ENCODE assay signal across 22 cellular contexts in genomic region chr5:57831942-57832341, GRCh38.
DNase-seq lines count a peak whose midpoint lies in the region; ATAC-seq and TF ChIP-seq lines count a peak whose summit lies in the region.
"Had no signal": no experiment of that assay in that cellular context is flagged by ENCODE, and none has a peak within 500 bp of the region (broad histone marks: within the 10 kb centered on the region; RNA-seq: fewer than 3 reads in every experiment).

No MANE protein-coding gene starts in this region.

- peak; percentile 73 for DNase-seq in ELR (ENCODE audit: low read depth)
- DNase-seq in NCI-H226: peak; percentile 76
- no peak for DNase-seq in epithelial cell of prostate (ENCODE audit: low read depth, low spot score)
- no peak for DNase-seq in nephron progenitor cell
- DNase-seq in globus pallidus (ENCODE audit: low spot score): no peak
- DNase-seq in stimulated activated CD4-positive, alpha-beta T cell treated with anti-CD3 and anti-CD28 coated beads, Interleukin-1b, Interleukin-23, amount 100 ng/mL, for 48 hours: no peak
- DNase-seq: CD4-positive, CD25-positive, alpha-beta regulatory T cell; GDM1; KBM-7; MM.1S; NCI-H1694; NCI-H2029 treated with DMSO at 0.1 percent for 48 hours; NCI-H2227 treated with DMSO at 0.1 percent for 48 hours; NCI-H510A; NCI-H69; Peyer's patch; SIG-M5 had no signal

- peaks cover 3% of the 10 kb centered on the region for H3K27me3 Mint-ChIP-seq in nephron progenitor cell (ENCODE audit: low read depth, poor library complexity)
- no peaks in the 10 kb centered on the region for H3K27me3 Mint-ChIP-seq in stimulated activated memory B cell treated with anti-CD40 and anti-IgM and Interleukin-4, amounts not matched to agents 10 μg/mL and 1 μg/mL and 100 μg/mL, for 72 hours
- H3K27me3 Mint-ChIP-seq: CD4-positive, CD25-positive, alpha-beta regulatory T cell had no signal

- peak overlapping the region; percentile 93 for H3K27ac ChIP-seq in epithelial cell of prostate
- H3K27ac ChIP-seq: BLaER1, Peyer's patch, SK-N-MC had no signal

- peaks cover 17% of the 10 kb centered on the region for H3K9me3 Mint-ChIP-seq in nephron progenitor cell
- H3K9me3 Mint-ChIP-seq in stimulated activated memory B cell treated with anti-CD40 and anti-IgM and Interleukin-4, amounts not matched to agents 10 μg/mL and 1 μg/mL and 100 μg/mL, for 72 hours: no peaks in the 10 kb centered on the region

- ATAC-seq in HG03439 (IDR thresholded peaks at IDR 0.05; ENCODE audit: unreplicated experiment): no peak
- ATAC-seq in stimulated activated memory B cell treated with anti-CD40 and anti-IgM and Interleukin-4, amounts not matched to agents 10 μg/mL and 1 μg/mL and 100 μg/mL, for 72 hours: no peak
- ATAC-seq: GM12878 had no signal

- no peak overlapping the region for H3K4me3 Mint-ChIP-seq in nephron progenitor cell
- no peak overlapping the region for H3K4me3 Mint-ChIP-seq in stimulated activated memory B cell treated with anti-CD40 and anti-IgM and Interleukin-4, amounts not matched to agents 10 μg/mL and 1 μg/mL and 100 μg/mL, for 72 hours
- H3K4me3 Mint-ChIP-seq: CD4-positive, CD25-positive, alpha-beta regulatory T cell had no signal

- H3K4me1 Mint-ChIP-seq in nephron progenitor cell: peaks cover 13% of the 10 kb centered on the region
- no peaks in the 10 kb centered on the region for H3K4me1 Mint-ChIP-seq in stimulated activated memory B cell treated with anti-CD40 and anti-IgM and Interleukin-4, amounts not matched to agents 10 μg/mL and 1 μg/mL and 100 μg/mL, for 72 hours
- H3K4me1 Mint-ChIP-seq: CD4-positive, CD25-positive, alpha-beta regulatory T cell had no signal

- peak overlapping the region; percentile 91 for H3K27ac Mint-ChIP-seq in nephron progenitor cell
- H3K27ac Mint-ChIP-seq in stimulated activated memory B cell treated with anti-CD40 and anti-IgM and Interleukin-4, amounts not matched to agents 10 μg/mL and 1 μg/mL and 100 μg/mL, for 72 hours: no peak overlapping the region
- H3K27ac Mint-ChIP-seq: CD4-positive, CD25-positive, alpha-beta regulatory T cell had no signal

- no peak for TF ChIP-seq CTCF in nephron progenitor cell (IDR thresholded peaks at IDR 0.05)

- H3K36me3 Mint-ChIP-seq in nephron progenitor cell (ENCODE audit: low read depth): peaks cover 7% of the 10 kb centered on the region
- H3K36me3 Mint-ChIP-seq in stimulated activated memory B cell treated with anti-CD40 and anti-IgM and Interleukin-4, amounts not matched to agents 10 μg/mL and 1 μg/mL and 100 μg/mL, for 72 hours: no peaks in the 10 kb centered on the region
- H3K36me3 Mint-ChIP-seq: CD4-positive, CD25-positive, alpha-beta regulatory T cell had no signal

Comparison
In these comparisons a context has a peak if more than half of its experiments do, and no peak if none do; other contexts are left out.
1. DNase-seq: peak in ELR (single experiment) and NCI-H226 (single experiment); none in epithelial cell of prostate (single experiment), nephron progenitor cell (single experiment), globus pallidus (single experiment) and stimulated activated CD4-positive, alpha-beta T cell treated with anti-CD3 and anti-CD28 coated beads, Interleukin-1b, Interleukin-23, amount 100 ng/mL, for 48 hours (single experiment).